In genomic region chr19:15195381-15195964, GRCh38 we compare ENCODE assay signal across 8 cellular contexts. TPM values are rescaled to one million over a fixed set of nuclear protein-coding genes. Genes with fewer than 3 reads are reported as not detected.
A peak's percentile ranks its signal among the peaks of the same experiment; 100 is the strongest.
DNase-seq lines count a peak whose midpoint lies in the region; ATAC-seq and TF ChIP-seq lines count a peak whose summit lies in the region.

No MANE protein-coding gene starts in this region.

- intact Hi-C loops in aorta (cut with DNase I) (loop anchor here (1.0 to 5.0 kb wide), 3 partner anchors 18 to 56 kb away; no protein-coding TSS in a partner anchor), posterior cingulate gyrus (cut with DNase I) (no loop called here)

- H3K4me1 ChIP-seq in lung (ENCODE audit: control insufficient read depth in 2 of 2, insufficient read depth in 2 of 2, low read length in 2 of 2) (no peaks in the 10 kb centered on the region), aorta (ENCODE audit: control insufficient read depth in 1 of 2, insufficient read depth in 2 of 2, low read length in 2 of 2) (peaks cover 0 to 5% of the 10 kb centered on the region in 2 donors)

- peak overlapping the region; percentile 98 to 99 for H3K27ac ChIP-seq in coronary artery
- H3K27ac ChIP-seq in lung (ENCODE audit: low read depth in 1 of 2, low read length in 1 of 2): peak overlapping the region in 1 of 2 donors; percentile 58
- peak overlapping the region; percentile 16 to 64 for H3K27ac ChIP-seq in aorta (ENCODE audit: low read depth in 1 of 2, low read length in 2 of 2)

- peak overlapping the region; percentile 77 for H3K4me3 ChIP-seq in coronary artery
- peak overlapping the region; percentile 33 for H3K4me3 ChIP-seq in lung
- peak overlapping the region; percentile 58 to 65 for H3K4me3 ChIP-seq in aorta (ENCODE audit: low read length in 2 of 2)

- DNase-seq in DMS53 (lab: John Stamatoyannopoulos, UW): peak; percentile 75
- no peak for DNase-seq in DMS53 treated with DMSO at 0.1 percent for 48 hours (lab: John Stamatoyannopoulos, UW; ENCODE audit: unreplicated experiment)
- DNase-seq in NCI-H2029 (lab: John Stamatoyannopoulos, UW): peak; percentile 59
- DNase-seq in coronary artery (ENCODE audit: low spot score): peak; percentile 96
- peak; percentile 74 for DNase-seq in lung (ENCODE audit: low spot score)
- peak; percentile 88 to 95 for DNase-seq in aorta
- DNase-seq in mesenteric fat pad (ENCODE audit: low spot score): no peak
- no peak for DNase-seq in posterior cingulate gyrus

- H3K9me3 ChIP-seq in lung (ENCODE audit: control insufficient read depth in 2 of 2, insufficient read depth in 1 of 2, low read length in 1 of 2): no peaks in the 10 kb centered on the region
- H3K9me3 ChIP-seq in aorta (ENCODE audit: control insufficient read depth, low read length): no peaks in the 10 kb centered on the region

- H3K36me3 ChIP-seq in lung (ENCODE audit: control insufficient read depth in 2 of 2, insufficient read depth in 2 of 2, low read length in 2 of 2) (no peaks in the 10 kb centered on the region), aorta (ENCODE audit: control insufficient read depth in 1 of 2, insufficient read depth in 2 of 2, low read length in 1 of 2) (peaks cover 0 to 7% of the 10 kb centered on the region in 2 donors)

- H3K27me3 ChIP-seq in lung (ENCODE audit: control insufficient read depth, insufficient read depth): no peaks in the 10 kb centered on the region
- no peaks in the 10 kb centered on the region for H3K27me3 ChIP-seq in aorta (ENCODE audit: control insufficient read depth in 1 of 2, insufficient read depth in 2 of 2, low read length in 1 of 2)

- TF ChIP-seq CTCF in coronary artery (IDR thresholded peaks at IDR 0.05): no peak
- no peak for TF ChIP-seq CTCF in lung (IDR thresholded peaks at IDR 0.05; ENCODE audit: control extremely low read depth, extremely low read depth)

- ATAC-seq in lung (ENCODE audit: insufficient read depth, low FRiP score): peak; percentile 51
- peak; percentile 77 for ATAC-seq in aorta (ENCODE audit: low FRiP score)

- 1% methylated on average over 32 to 61 of the region's 61 CpGs for WGBS in lung, 2 donors
- WGBS in aorta, 2 donors: 1 to 2% methylated on average over 39 to 61 of the region's 61 CpGs

RNA-seq across cellular contexts. Expression of gene NOTCH3, which starts 5.3 kb away (rescaled TPM):
- total RNA-seq in lung (10 to 100 TPM; 64.1 to 81.7 TPM), aorta (100 to 1,000 TPM; 376 to 423 TPM), mesenteric fat pad (60.3 TPM)
- polyA plus RNA-seq in lung (10 to 100 TPM; 13.1 to 22.1 TPM), aorta (100 to 1,000 TPM in 1 of 2 donors, 10 to 100 TPM in 1; 23.5 to 160 TPM)

RNA-seq across cellular contexts. Expression of gene EPHX3, which starts 36.8 kb away (rescaled TPM):
- total RNA-seq in lung (1 to 10 TPM; 1.7 to 2.7 TPM), aorta (1 to 10 TPM in 1 of 2 donors, under 1 TPM in 1; 0.48 to 1.0 TPM), mesenteric fat pad (0.35 TPM)
- polyA plus RNA-seq in lung (1 to 10 TPM; 1.1 to 3.0 TPM), aorta (1 to 10 TPM in 1 of 2 donors, not detected in 1; 1.0 TPM)

Comparison
In these comparisons a context has a peak if more than half of its experiments do, and no peak if none do; other contexts are left out.
1. DNase-seq: peak in DMS53 (single experiment), NCI-H2029 (single experiment), coronary artery (single experiment), lung (single experiment) and aorta (2 of 2); none in DMS53 treated with DMSO at 0.1 percent for 48 hours (single experiment), mesenteric fat pad (single experiment) and posterior cingulate gyrus (0 of 10).
2. Peak in every context shown above with its lines, with median percentiles within 50 percentile points of each other: H3K4me3 ChIP-seq.